Comparison of ENCODE assay signal across 1 cellular context in genomic region chr1:215476541-215476940, GRCh38.
TF ChIP-seq lines count a peak whose summit lies in the region.

No MANE protein-coding gene starts in this region.

TF ChIP-seq in WTC11, 78 proteins besides CTCF, POLR2A, EP300 and RAD21 (continued from another document):
- TF ChIP-seq IRF1 (CRISPR knock-in tag; IDR thresholded peaks at IDR 0.05) (no peak), SOX15 (CRISPR knock-in tag; IDR thresholded peaks at IDR 0.05) (no peak), USF1 (CRISPR knock-in tag; IDR thresholded peaks at IDR 0.05) (no peak), RELA (CRISPR knock-in tag; IDR thresholded peaks at IDR 0.05; ENCODE audit: borderline replicate concordance) (no peak), PRDM15 (CRISPR knock-in tag; IDR thresholded peaks at IDR 0.05) (no peak), CBFB (CRISPR knock-in tag; IDR thresholded peaks at IDR 0.05; ENCODE audit: low read depth) (no peak)
